1 cellular context compared by ENCODE assay signal in genomic region chr3:4306860-4307259, GRCh38.
TF ChIP-seq lines count a peak whose summit lies in the region.

No MANE protein-coding gene starts in this region.

TF ChIP-seq in HepG2, 621 proteins besides CTCF, POLR2A, EP300 and RAD21 (continued from another document):
- TF ChIP-seq, protein P1, sequence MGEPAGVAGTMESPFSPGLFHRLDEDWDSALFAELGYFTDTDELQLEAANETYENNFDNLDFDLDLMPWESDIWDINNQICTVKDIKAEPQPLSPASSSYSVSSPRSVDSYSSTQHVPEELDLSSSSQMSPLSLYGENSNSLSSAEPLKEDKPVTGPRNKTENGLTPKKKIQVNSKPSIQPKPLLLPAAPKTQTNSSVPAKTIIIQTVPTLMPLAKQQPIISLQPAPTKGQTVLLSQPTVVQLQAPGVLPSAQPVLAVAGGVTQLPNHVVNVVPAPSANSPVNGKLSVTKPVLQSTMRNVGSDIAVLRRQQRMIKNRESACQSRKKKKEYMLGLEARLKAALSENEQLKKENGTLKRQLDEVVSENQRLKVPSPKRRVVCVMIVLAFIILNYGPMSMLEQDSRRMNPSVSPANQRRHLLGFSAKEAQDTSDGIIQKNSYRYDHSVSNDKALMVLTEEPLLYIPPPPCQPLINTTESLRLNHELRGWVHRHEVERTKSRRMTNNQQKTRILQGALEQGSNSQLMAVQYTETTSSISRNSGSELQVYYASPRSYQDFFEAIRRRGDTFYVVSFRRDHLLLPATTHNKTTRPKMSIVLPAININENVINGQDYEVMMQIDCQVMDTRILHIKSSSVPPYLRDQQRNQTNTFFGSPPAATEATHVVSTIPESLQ (CRISPR knock-in tag; conservative IDR thresholded peaks at IDR 0.05), result no peak
- TF ChIP-seq PAF1 (CRISPR knock-in tag; IDR thresholded peaks at IDR 0.05) (no peak), REPIN1 (CRISPR knock-in tag; IDR thresholded peaks at IDR 0.05; ENCODE audit: borderline replicate concordance, low read depth) (no peak), ZNF749 (CRISPR knock-in tag; IDR thresholded peaks at IDR 0.05; ENCODE audit: borderline replicate concordance) (no peak), PHF21A (CRISPR knock-in tag; IDR thresholded peaks at IDR 0.05) (no peak), MBD4 (IDR thresholded peaks at IDR 0.05; ENCODE audit: borderline replicate concordance, low read length) (no peak), ZNF605 (CRISPR knock-in tag; IDR thresholded peaks at IDR 0.05) (no peak)
TF ChIP-seq in HepG2: peak in this region for 0.
